Comparison of ENCODE assay signal across 13 cellular contexts in genomic region chr9:98083059-98083458, GRCh38. TPM values are rescaled to one million over a fixed set of nuclear protein-coding genes. Genes with fewer than 3 reads are reported as not detected.
DNase-seq lines count a peak whose midpoint lies in the region; ATAC-seq, FAIRE-seq and TF ChIP-seq lines count a peak whose summit lies in the region.
"Had no signal": no experiment of that assay in that cellular context is flagged by ENCODE, and none has a peak within 500 bp of the region (broad histone marks: within the 10 kb centered on the region; RNA-seq: fewer than 3 reads in every experiment).

No MANE protein-coding gene starts in this region.

- H3K36me3 ChIP-seq in heart right ventricle (peaks cover 0 to 83% (median 22%) of the 10 kb centered on the region in 9 donors), small intestine (ENCODE audit: control insufficient read depth in 2 of 2, insufficient read depth in 2 of 2, low read length in 2 of 2) (peaks cover 12 to 18% of the 10 kb centered on the region in 2 donors)

- H3K4me3 ChIP-seq in heart right ventricle: no peak overlapping the region
- no peak overlapping the region for H3K4me3 ChIP-seq in small intestine (ENCODE audit: low read depth in 1 of 2, low read length in 2 of 2)
- H3K4me3 ChIP-seq: spleen had no signal

- intact Hi-C loops in activated CD4-positive, alpha-beta T cell treated with anti-CD3 and anti-CD28 coated beads for 36 hours (cut with DNase I, micrococcal nuclease): loop anchor here in 1 of 2 experiments (5.0 kb wide), 1 partner anchor 109 kb away; the partner anchor contains the start of gene CORO2A
- intact Hi-C loops in heart right ventricle (cut with DNase I): no loop called here

- no peaks in the 10 kb centered on the region for H3K9me3 Mint-ChIP-seq in activated CD4-positive, alpha-beta T cell treated with anti-CD3 and anti-CD28 coated beads for 36 hours (ENCODE audit: low read depth)
- H3K9me3 Mint-ChIP-seq: activated B cell treated with CpG ODN at 0.5 μM for 24 hours had no signal

- H3K27me3 ChIP-seq in heart right ventricle: peaks cover 0 to 5% (median 0%) of the 10 kb centered on the region in 7 donors
- H3K27me3 ChIP-seq in small intestine (ENCODE audit: control insufficient read depth in 2 of 2, insufficient read depth in 2 of 2, low read length in 2 of 2): no peaks in the 10 kb centered on the region
- H3K27me3 ChIP-seq: spleen had no signal

- FAIRE-seq in small intestine (lab: Jason Lieb, UNC): no peak

- H3K4me1 Mint-ChIP-seq in activated CD4-positive, alpha-beta T cell treated with anti-CD3 and anti-CD28 coated beads for 36 hours: peaks cover 33% of the 10 kb centered on the region

- H3K36me3 Mint-ChIP-seq in activated CD4-positive, alpha-beta T cell treated with anti-CD3 and anti-CD28 coated beads for 36 hours (ENCODE audit: low read depth): peaks cover 56% of the 10 kb centered on the region

- CTCF ChIA-PET in activated CD4-positive, alpha-beta T cell treated with anti-CD3 and anti-CD28 coated beads for 36 hours (lab: Charles Lee): interaction anchor here (0.6 to 1.2 kb wide), 2 partner anchors 18 to 709 kb away, joined by 3 read pairs; no protein-coding TSS in a partner anchor

- H3K9me3 ChIP-seq in heart right ventricle (no peaks in the 10 kb centered on the region), small intestine (ENCODE audit: control insufficient read depth, low read depth) (no peaks in the 10 kb centered on the region)
- H3K9me3 ChIP-seq: spleen had no signal

- H3K4me1 ChIP-seq in heart right ventricle (peaks cover 0 to 32% (median 5%) of the 10 kb centered on the region in 9 donors), small intestine (ENCODE audit: control insufficient read depth in 2 of 2, insufficient read depth in 1 of 2, low read depth in 1 of 2, low read length in 1 of 2) (no peaks in the 10 kb centered on the region)

- peak overlapping the region; percentile 84 for H3K27ac ChIP-seq in VCaP
- H3K27ac ChIP-seq in heart right ventricle: peak overlapping the region in 1 of 10 donors; percentile 7
- peak overlapping the region in 1 of 2 donors; percentile 49 for H3K27ac ChIP-seq in small intestine (ENCODE audit: low read depth in 1 of 2, low read length in 1 of 2)

- no peak for DNase-seq in activated CD4-positive, alpha-beta T cell treated with anti-CD3 and anti-CD28 coated beads for 36 hours
- no peak for DNase-seq in activated CD4-positive, alpha-beta T cell treated with anti-CD3 and anti-CD28 coated beads for 48 hours
- DNase-seq in heart right ventricle (no peak), small intestine (peak; percentile 72), activated gamma-delta T cell treated with Interleukin-2 at 50 U/mL for 16 hours (no peak), NCI-H2196 (lab: John Stamatoyannopoulos, UW; ENCODE audit: unreplicated experiment) (no peak)
- DNase-seq: activated B cell treated with CpG ODN at 0.5 μM for 24 hours; effector CD4-positive, alpha-beta T cell; hippocampal formation; NCI-H1694 treated with DMSO at 0.1 percent for 48 hours; spleen had no signal

- POLR2A ChIA-PET in activated CD4-positive, alpha-beta T cell treated with anti-CD3 and anti-CD28 coated beads for 36 hours (lab: Charles Lee): no interaction called here

- H3K4me3 Mint-ChIP-seq in activated CD4-positive, alpha-beta T cell treated with anti-CD3 and anti-CD28 coated beads for 36 hours: no peak overlapping the region
- H3K4me3 Mint-ChIP-seq: activated B cell treated with CpG ODN at 0.5 μM for 24 hours had no signal

- TF ChIP-seq CTCF in VCaP (conservative IDR thresholded peaks at IDR 0.05): no peak
- TF ChIP-seq CTCF in heart right ventricle (IDR thresholded peaks at IDR 0.05): no peak

- H3K27ac Mint-ChIP-seq in activated CD4-positive, alpha-beta T cell treated with anti-CD3 and anti-CD28 coated beads for 36 hours: peak overlapping the region; percentile 85
- H3K27ac Mint-ChIP-seq: activated B cell treated with CpG ODN at 0.5 μM for 24 hours had no signal

- no peak for ATAC-seq in activated CD4-positive, alpha-beta T cell treated with anti-CD3 and anti-CD28 coated beads for 36 hours
- ATAC-seq in heart right ventricle (peak in 6 of 8 donors; percentile 9 to 63 (median 34)), HG02981 (IDR thresholded peaks at IDR 0.05; ENCODE audit: unreplicated experiment) (no peak)

- no peaks in the 10 kb centered on the region for H3K27me3 Mint-ChIP-seq in activated CD4-positive, alpha-beta T cell treated with anti-CD3 and anti-CD28 coated beads for 36 hours
- H3K27me3 Mint-ChIP-seq: activated B cell treated with CpG ODN at 0.5 μM for 24 hours had no signal

- WGBS in heart right ventricle, 2 donors: 96 to 98% methylated on average over 2 of the region's 2 CpGs
- WGBS in small intestine, 3 donors: 74 to 94% (median 90%) methylated on average over 2 of the region's 2 CpGs

RNA-seq across cellular contexts. Expression of gene NANS, which starts 26.5 kb away (rescaled TPM):
- total RNA-seq in activated CD4-positive, alpha-beta T cell treated with anti-CD3 and anti-CD28 coated beads for 36 hours: 10 to 100 TPM; 45.9 to 47.7 TPM
- 10 to 100 TPM; 20.0 to 43.7 (median 30.0) TPM for total RNA-seq in heart right ventricle
- polyA plus RNA-seq in heart right ventricle (100 to 1,000 TPM in 1 of 2 donors, 10 to 100 TPM in 1; 38.3 to 141 TPM), small intestine (100 to 1,000 TPM in 1 of 3 donors, 10 to 100 TPM in 2; 57.0 to 120 (median 68.9) TPM)

RNA-seq across cellular contexts. Expression of gene TRIM14, which starts 36.0 kb away (rescaled TPM):
- total RNA-seq in activated CD4-positive, alpha-beta T cell treated with anti-CD3 and anti-CD28 coated beads for 36 hours: 10 to 100 TPM; 54.6 to 59.6 TPM
- total RNA-seq in heart right ventricle: 10 to 100 TPM in 1 of 10 donors, 1 to 10 TPM in 6, under 1 TPM in 3; 0.47 to 11.2 (median 1.8) TPM
- polyA plus RNA-seq in heart right ventricle (1 to 10 TPM in 1 of 2 donors, under 1 TPM in 1; 0.88 to 1.7 TPM), small intestine (10 to 100 TPM; 20.5 to 35.2 (median 30.6) TPM)

Comparison
In these comparisons a context has a peak if more than half of its experiments do, and no peak if none do; other contexts are left out.
1. ATAC-seq: peak in heart right ventricle (6 of 8); none in activated CD4-positive, alpha-beta T cell treated with anti-CD3 and anti-CD28 coated beads for 36 hours (single experiment) and HG02981 (single experiment).
2. RNA of gene TRIM14, which starts 36.0 kb away (total RNA-seq): 54.6 to 59.6 TPM in activated CD4-positive, alpha-beta T cell treated with anti-CD3 and anti-CD28 coated beads for 36 hours; 0.47 to 11.2 TPM in heart right ventricle; every median in the first group is over 4 times any median in the second.